8 cellular contexts compared by ENCODE assay signal in the genomic region with DNA sequence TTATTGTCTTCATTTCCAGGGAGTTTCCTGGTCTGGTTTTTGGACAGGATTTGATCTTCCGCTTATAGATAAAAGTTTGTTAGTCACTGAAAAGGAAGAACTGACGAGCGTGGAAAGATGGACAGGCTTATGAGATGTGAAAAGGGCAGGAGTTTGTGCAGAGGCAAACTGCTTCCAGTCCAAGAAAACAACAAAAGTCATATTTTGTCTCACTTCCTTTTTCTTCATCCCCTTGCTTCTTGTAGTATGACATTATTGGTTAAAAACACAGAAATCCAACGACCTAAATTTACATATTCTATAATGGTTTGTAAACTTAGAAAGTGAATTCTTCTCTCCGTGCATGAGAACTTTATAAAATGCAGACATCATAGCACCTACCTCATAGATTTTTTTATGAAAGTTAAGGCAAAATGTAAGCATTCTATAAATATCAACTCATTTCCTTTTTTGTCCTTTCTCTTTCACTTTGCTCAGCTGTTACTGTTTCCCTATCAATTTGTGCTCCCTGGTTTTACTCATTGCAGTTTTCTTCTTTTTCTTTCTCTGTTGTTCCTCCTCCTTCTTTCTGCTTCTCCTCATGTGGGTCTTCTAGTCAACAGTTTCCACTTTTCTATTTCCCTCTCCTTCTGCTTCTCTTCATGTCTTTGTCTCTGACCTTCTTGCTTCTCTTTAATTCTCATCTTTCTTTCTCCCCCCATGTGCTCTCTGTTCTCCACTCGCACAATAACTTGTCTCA.
A peak's percentile ranks its signal among the peaks of the same experiment; 100 is the strongest.
DNase-seq lines count a peak whose midpoint lies in the region; ATAC-seq, FAIRE-seq and TF ChIP-seq lines count a peak whose summit lies in the region.

No MANE protein-coding gene starts in this region.

- H3K4me3 ChIP-seq in fibroblast of lung (replicated peaks in 1 of 4; ENCODE audit: control extremely low read depth in 1 of 4, insufficient read depth in 1 of 4, low read depth in 3 of 4, low read length in 4 of 4) (peak overlapping the region in 2 of 4 experiments; percentile 5 to 15), vagina (no peak overlapping the region), mucosa of descending colon (no peak overlapping the region)

- no peak overlapping the region for H3K27ac ChIP-seq in fibroblast of lung (ENCODE audit: insufficient read depth, low read length)
- H3K27ac ChIP-seq in vagina = no peak overlapping the region

- no peaks in the 10 kb centered on the region for H3K27me3 ChIP-seq in fibroblast of lung (ENCODE audit: control insufficient read depth, insufficient read depth, low read length)
- no peaks in the 10 kb centered on the region for H3K27me3 ChIP-seq in vagina

- H3K4me2 ChIP-seq in fibroblast of lung (ENCODE audit: extremely low read depth, insufficient read depth, low read length) = peak overlapping the region; percentile 76

- peaks cover 3% of the 10 kb centered on the region for H3K4me1 ChIP-seq in fibroblast of lung (ENCODE audit: control insufficient read depth, extremely low read depth, insufficient read depth, low read length)
- no peaks in the 10 kb centered on the region for H3K4me1 ChIP-seq in vagina
- no peaks in the 10 kb centered on the region for H3K4me1 ChIP-seq in mucosa of descending colon (ENCODE audit: low read depth)

- peak; percentile 91 for ATAC-seq in GM21390 (IDR thresholded peaks at IDR 0.05; ENCODE audit: unreplicated experiment)
- ATAC-seq in HG03558 (IDR thresholded peaks at IDR 0.05; ENCODE audit: extremely low read depth, unreplicated experiment) = peak; percentile 91
- no peak for ATAC-seq in mucosa of descending colon

- H3K79me2 ChIP-seq in fibroblast of lung (ENCODE audit: control insufficient read depth, insufficient read depth, low read length) = no peaks in the 10 kb centered on the region

- TF ChIP-seq POLR2A in GM12891 (IDR thresholded peaks at IDR 0.05; ENCODE audit: low read depth, low read length) (no peak), vagina (IDR thresholded peaks at IDR 0.05) (no peak)

- DNase-seq in GM12891 (ENCODE audit: insufficient read length, low spot score) (no peak), fibroblast of lung (ENCODE audit: low read depth in 2 of 2) (peak in 1 of 2 donors; percentile 16), vagina (ENCODE audit: extremely low spot score in 2 of 2) (no peak), NCI-H2171 (lab: John Stamatoyannopoulos, UW) (no peak), NCI-H1092 treated with DMSO at 0.1 percent for 48 hours (lab: John Stamatoyannopoulos, UW) (no peak), mucosa of descending colon (no peak)

- no peak for TF ChIP-seq CTCF in fibroblast of lung (conservative IDR thresholded peaks at IDR 0.05 in 1 of 2, IDR thresholded peaks at IDR 0.05 in 1 of 2; ENCODE audit: low read depth in 1 of 2, low read length in 2 of 2)
- TF ChIP-seq CTCF in vagina (IDR thresholded peaks at IDR 0.05) = no peak
- TF ChIP-seq CTCF in mucosa of descending colon (IDR thresholded peaks at IDR 0.05) = no peak

- H2AFZ ChIP-seq in fibroblast of lung (ENCODE audit: low read length) = peak overlapping the region; percentile 80

- H3K9ac ChIP-seq in fibroblast of lung (ENCODE audit: insufficient read depth, low read length) = no peak overlapping the region

- no peak for FAIRE-seq in GM12891 (lab: Jason Lieb, UNC)

- intact Hi-C loops in vagina (cut with DNase I) = no loop called here
- intact Hi-C loops in mucosa of descending colon (cut with DNase I, micrococcal nuclease) = no loop called here

- H3K36me3 ChIP-seq in fibroblast of lung (ENCODE audit: control insufficient read depth, insufficient read depth, low read length) (no peaks in the 10 kb centered on the region), vagina (no peaks in the 10 kb centered on the region), mucosa of descending colon (ENCODE audit: low read depth) (no peaks in the 10 kb centered on the region)

- no peaks in the 10 kb centered on the region for H4K20me1 ChIP-seq in fibroblast of lung (ENCODE audit: control insufficient read depth, extremely low read depth, insufficient read depth, low read length)

- H3K9me3 ChIP-seq in fibroblast of lung (ENCODE audit: control insufficient read depth, insufficient read depth, low read depth, low read length) = no peaks in the 10 kb centered on the region
- H3K9me3 ChIP-seq in vagina = no peaks in the 10 kb centered on the region
- H3K9me3 ChIP-seq in mucosa of descending colon = no peaks in the 10 kb centered on the region

TF ChIP-seq in GM12891, 5 proteins besides CTCF, POLR2A, EP300 and RAD21:
- TF ChIP-seq POU2F2 (IDR thresholded peaks at IDR 0.05; ENCODE audit: low read depth, low read length) (no peak), SPI1 (IDR thresholded peaks at IDR 0.05; ENCODE audit: low read depth, low read length) (peak; percentile 94)
